8 cellular contexts compared by ENCODE assay signal in the genomic region with DNA sequence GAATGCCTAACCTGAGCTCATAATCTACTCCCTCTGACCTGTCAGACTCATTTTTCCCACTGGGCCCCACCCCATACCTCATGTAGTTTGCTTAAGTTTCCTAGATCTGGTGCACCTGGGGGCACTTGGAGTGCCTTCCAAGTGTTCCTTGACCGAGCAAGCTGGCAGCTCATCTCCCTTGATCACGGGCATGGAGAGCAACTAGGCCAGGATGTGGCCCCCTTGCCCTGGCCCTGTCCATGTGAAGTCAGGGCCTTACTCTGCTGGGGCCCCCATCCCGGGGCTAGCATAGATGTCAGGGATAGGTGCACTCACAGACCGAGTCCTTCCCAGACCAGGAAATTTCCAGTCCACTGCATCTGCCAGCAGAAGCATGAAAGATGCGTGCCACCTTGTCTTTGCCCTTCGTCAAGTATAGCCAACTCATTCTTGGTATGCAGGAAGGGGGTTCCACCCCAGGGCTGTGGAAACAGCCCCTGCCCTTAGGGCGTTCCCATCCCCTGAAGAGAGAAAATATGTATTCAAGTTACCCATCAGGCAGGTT. TPM values are rescaled to one million over a fixed set of nuclear protein-coding genes. Genes with fewer than 3 reads are reported as not detected.
DNase-seq lines count a peak whose midpoint lies in the region; ATAC-seq and TF ChIP-seq lines count a peak whose summit lies in the region.

No MANE protein-coding gene starts in this region.

- POLR2A ChIA-PET in MCF 10A (lab: Yijun Ruan, JAX): interaction anchor here (0.7 to 4.2 kb wide), 14 partner anchors 9 to 146 kb away, joined by 3 to 66 read pairs (median 4); a partner anchor contains a TSS

- peak overlapping the region; percentile 80 for H3K4me3 Mint-ChIP-seq in MCF 10A (ENCODE audit: unreplicated experiment)

- H3K9me3 ChIP-seq in OCI-LY3 (ENCODE audit: insufficient read depth, low read length) (no peaks in the 10 kb centered on the region), right lobe of liver (no peaks in the 10 kb centered on the region), testis (no peaks in the 10 kb centered on the region)

- intact Hi-C loops in MCF 10A (cut with micrococcal nuclease) (loop anchor here (1.0 kb wide), 2 partner anchors 25 to 231 kb away; no protein-coding TSS in a partner anchor), right lobe of liver (cut with DNase I) (loop anchor here in 1 of 2 donors (10.0 kb wide), 1 partner anchor 53 kb away; no protein-coding TSS in a partner anchor), testis (cut with DNase I; ENCODE audit: low total_unique reads) (no loop called here)

- peaks cover 27% of the 10 kb centered on the region for H3K4me1 Mint-ChIP-seq in MCF 10A (ENCODE audit: insufficient read depth, unreplicated experiment)

- peak overlapping the region; percentile 93 for H3K27ac Mint-ChIP-seq in MCF 10A (ENCODE audit: low read depth, unreplicated experiment)

- H4K20me1 ChIP-seq in OCI-LY3 (ENCODE audit: insufficient read depth, low read length): no peaks in the 10 kb centered on the region

- CTCF ChIA-PET in MCF 10A (lab: Yijun Ruan, JAX): interaction anchor here (0.6 to 7.8 kb wide), 31 partner anchors 9 to 232 kb away, joined by 3 to 66 read pairs (median 4); a partner anchor contains a TSS

- no peaks in the 10 kb centered on the region for H3K36me3 ChIP-seq in OCI-LY3 (replicated peaks; ENCODE audit: low read depth, low read length)
- H3K36me3 ChIP-seq in right lobe of liver: no peaks in the 10 kb centered on the region
- no peaks in the 10 kb centered on the region for H3K36me3 ChIP-seq in testis (ENCODE audit: low read depth, missing control alignments)

- no peaks in the 10 kb centered on the region for H3K36me3 Mint-ChIP-seq in MCF 10A (ENCODE audit: insufficient read depth, unreplicated experiment)

- no peak for TF ChIP-seq POLR2A in right lobe of liver (IDR thresholded peaks at IDR 0.05)
- no peak for TF ChIP-seq POLR2A in testis (IDR thresholded peaks at IDR 0.05)

- H3K4me3 ChIP-seq in OCI-LY3 (ENCODE audit: low read length) (peak overlapping the region; percentile 96), right lobe of liver (peak overlapping the region; percentile 65 to 77 (median 68)), testis (peak overlapping the region; percentile 82 to 90)

- H3K27me3 ChIP-seq in OCI-LY3 (ENCODE audit: low read depth, low read length) (no peaks in the 10 kb centered on the region), right lobe of liver (no peaks in the 10 kb centered on the region), testis (no peaks in the 10 kb centered on the region)

- no peaks in the 10 kb centered on the region for H3K27me3 Mint-ChIP-seq in MCF 10A (ENCODE audit: insufficient read depth, unreplicated experiment)

- TF ChIP-seq CTCF in OCI-LY3 (IDR thresholded peaks at IDR 0.05; ENCODE audit: low read depth, low read length) (no peak), MCF 10A (IDR thresholded peaks at IDR 0.05; ENCODE audit: unreplicated experiment) (no peak), right lobe of liver (IDR thresholded peaks at IDR 0.05) (no peak), testis (IDR thresholded peaks at IDR 0.05) (no peak)

- no TSS peak for BruUV-seq in MCF 10A (replicated peaks; lab: Mats Ljungman, UMichigan)

- H3K27ac ChIP-seq in OCI-LY3 (ENCODE audit: low read length) (peak overlapping the region; percentile 62), right lobe of liver (peak overlapping the region; percentile 98 to 99 (median 98)), testis (peak overlapping the region; percentile 95 to 99)

- H3K4me1 ChIP-seq in OCI-LY3 (ENCODE audit: low read length): peaks cover 34% of the 10 kb centered on the region
- peaks cover 0 to 75% (median 32%) of the 10 kb centered on the region in 4 donors for H3K4me1 ChIP-seq in right lobe of liver
- H3K4me1 ChIP-seq in testis: peaks cover 35% of the 10 kb centered on the region

- no peaks in the 10 kb centered on the region for H3K9me3 Mint-ChIP-seq in MCF 10A (ENCODE audit: unreplicated experiment)

- H3K9ac ChIP-seq in OCI-LY3 (ENCODE audit: low read length): peak overlapping the region; percentile 86

- ATAC-seq in right lobe of liver (peak; percentile 11 to 42 (median 25)), HG02885 (IDR thresholded peaks at IDR 0.05; ENCODE audit: poor library complexity, unreplicated experiment) (no peak)

- H2AFZ ChIP-seq in OCI-LY3 (ENCODE audit: low read depth, low read length): peak overlapping the region; percentile 77

- peaks cover 3% of the 10 kb centered on the region for H3K79me2 ChIP-seq in OCI-LY3 (ENCODE audit: low read length)

- DNase-seq in stimulated activated CD4-positive, alpha-beta T cell treated with anti-CD3 and anti-CD28 coated beads, Interleukin-15, amount 100 ng/mL, for 24 hours: peak; percentile 36
- DNase-seq in stimulated activated CD4-positive, alpha-beta T cell treated with anti-CD3 and anti-CD28 coated beads, Interleukin-12 subunit alpha, Interleukin-12 subunit beta, amount 100 ng/mL, for 4 hours: no peak
- DNase-seq in MCF 10A (ENCODE audit: unreplicated experiment) (peak; percentile 51), right lobe of liver (peak; percentile 38 to 69 (median 68)), testis (no peak), NCI-H1436 treated with DMSO at 0.1 percent for 48 hours (lab: John Stamatoyannopoulos, UW) (no peak)

- whole genome bisulfite sequencing in right lobe of liver (ENCODE audit: insufficient coverage, low coverage, low lambda C conversion rate, missing lambda C conversion rate): 7% methylated on average over 4 of the region's 7 CpGs
- WGBS in testis, 2 donors: 27 to 28% methylated on average over 5 to 7 of the region's 7 CpGs

- peak overlapping the region; percentile 99 for H3K4me2 ChIP-seq in OCI-LY3 (ENCODE audit: low read length)

RNA-seq across cellular contexts. Expression of a gene that starts 41.9 kb away (rescaled TPM):
- 122 and 167 TPM in 2 replicates for total RNA-seq in MCF 10A (2022)
- 10 to 100 TPM in 1 of 6 experiments, 1 to 10 TPM in 5; 4.7 to 11.1 (median 6.5) TPM for total RNA-seq in right lobe of liver
- 10 to 100 TPM in 1 of 2 donors, 1 to 10 TPM in 1; 9.5 to 11.8 TPM for total RNA-seq in testis
- 11.9 TPM for polyA plus RNA-seq in testis (ENCODE audit: insufficient read depth, low read depth, low replicate concordance)

Comparison
In these comparisons a context has a peak if more than half of its experiments do, and no peak if none do; other contexts are left out.
1. DNase-seq: peak in stimulated activated CD4-positive, alpha-beta T cell treated with anti-CD3 and anti-CD28 coated beads, Interleukin-15, amount 100 ng/mL, for 24 hours (single experiment), MCF 10A (single experiment) and right lobe of liver (3 of 3); none in stimulated activated CD4-positive, alpha-beta T cell treated with anti-CD3 and anti-CD28 coated beads, Interleukin-12 subunit alpha, Interleukin-12 subunit beta, amount 100 ng/mL, for 4 hours (single experiment), testis (single experiment) and NCI-H1436 treated with DMSO at 0.1 percent for 48 hours (single experiment).
2. Peak in every context shown above with its lines, with median percentiles within 50 percentile points of each other: H3K27ac ChIP-seq and H3K4me3 ChIP-seq.